Comparison of ENCODE assay signal across 8 cellular contexts in the genomic region with DNA sequence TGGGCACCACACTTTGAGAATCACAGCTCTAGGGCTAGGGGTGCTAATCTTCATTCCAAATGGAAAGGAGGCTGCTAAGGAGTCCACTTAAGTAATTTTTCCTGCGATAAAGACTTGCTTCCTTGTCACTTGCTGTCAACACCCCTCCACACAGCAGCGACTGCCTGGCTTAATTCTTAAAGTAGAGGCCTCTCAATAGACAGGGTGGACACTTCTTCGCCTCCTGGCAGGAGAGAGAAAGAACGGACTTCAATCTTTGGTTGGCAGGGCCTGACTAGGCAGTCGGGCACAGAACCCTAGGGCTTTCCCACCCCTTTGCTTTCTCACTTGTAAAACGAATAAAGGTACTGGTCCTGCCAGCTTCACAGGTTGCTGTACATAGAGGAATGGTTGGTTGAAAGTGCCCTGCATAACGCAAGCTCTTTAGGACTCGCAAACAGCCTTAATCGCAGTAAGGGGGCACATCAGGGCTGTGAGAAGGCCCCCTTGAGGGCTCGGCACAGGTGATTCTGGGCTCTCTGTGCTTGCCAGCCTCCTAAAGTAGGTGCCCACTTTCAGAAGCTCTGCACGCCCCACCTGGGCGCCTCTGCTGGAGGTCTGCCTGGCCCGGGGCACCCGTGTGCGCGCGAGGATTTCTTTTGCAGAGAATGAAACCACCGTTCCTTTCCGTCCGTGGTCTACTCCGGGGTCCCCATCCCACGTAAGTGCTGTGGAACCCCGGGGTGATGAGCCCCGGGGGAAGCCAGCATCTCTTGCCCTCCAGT. TPM values are rescaled to one million over a fixed set of nuclear protein-coding genes. Genes with fewer than 3 reads are reported as not detected.
A peak's percentile ranks its signal among the peaks of the same experiment; 100 is the strongest.
DNase-seq lines count a peak whose midpoint lies in the region; ATAC-seq, FAIRE-seq and TF ChIP-seq lines count a peak whose summit lies in the region.

No MANE protein-coding gene starts in this region.

- H3K9me3 Mint-ChIP-seq in CD14-positive monocyte (peaks cover 0 to 4% (median 0%) of the 10 kb centered on the region in 7 donors), WTC11 (no peaks in the 10 kb centered on the region)

- intact Hi-C loops in CD14-positive monocyte (cut with micrococcal nuclease) (no loop called here), pancreas (cut with DNase I) (no loop called here)

- peak overlapping the region; percentile 46 for H3K4me3 ChIP-seq in fibroblast of villous mesenchyme (ENCODE audit: low read depth, low read length)
- peak overlapping the region; percentile 23 to 60 (median 36) for H3K4me3 ChIP-seq in pancreas

- no peaks in the 10 kb centered on the region for H3K27me3 ChIP-seq in pancreas

- H3K4me3 Mint-ChIP-seq in CD14-positive monocyte: peak overlapping the region; percentile 68 to 94
- peak overlapping the region; percentile 61 for H3K4me3 Mint-ChIP-seq in WTC11

- H3K36me3 ChIP-seq in pancreas: no peaks in the 10 kb centered on the region

- POLR2A ChIA-PET in WTC11 (lab: Charles Lee): interaction anchor here (0.5 to 0.6 kb wide), 2 partner anchors 15 to 540 kb away, joined by 4 to 7 read pairs; no protein-coding TSS in a partner anchor

- peak overlapping the region in 1 of 4 donors; percentile 24 for H3K27ac ChIP-seq in pancreas

- peaks cover 0 to 11% (median 4%) of the 10 kb centered on the region in 3 donors for H3K4me1 ChIP-seq in pancreas

- H3K36me3 Mint-ChIP-seq in CD14-positive monocyte: peaks cover 0 to 4% of the 10 kb centered on the region in 2 donors
- H3K36me3 Mint-ChIP-seq in WTC11: no peaks in the 10 kb centered on the region

- FAIRE-seq in pancreas (lab: Jason Lieb, UNC): no peak

- WGBS in pancreas, 2 donors: 48 to 49% methylated on average over 24 of the region's 24 CpGs

- CTCF ChIA-PET in WTC11 (lab: Charles Lee): interaction anchor here (1.0 to 3.9 kb wide), 6 partner anchors 50 to 147 kb away, joined by 3 to 21 read pairs (median 7); no protein-coding TSS in a partner anchor

- TF ChIP-seq CTCF in CD14-positive monocyte (IDR thresholded peaks at IDR 0.05) (no peak), WTC11 (IDR thresholded peaks at IDR 0.05) (no peak), fibroblast of villous mesenchyme (IDR thresholded peaks at IDR 0.05; ENCODE audit: insufficient read depth, low read depth, low read length) (no peak), pancreas (IDR thresholded peaks at IDR 0.05) (no peak)

- peaks cover 26 to 38% (median 35%) of the 10 kb centered on the region in 3 donors for H3K27me3 Mint-ChIP-seq in CD14-positive monocyte (ENCODE audit: low read depth in 3 of 3)
- H3K27me3 Mint-ChIP-seq in WTC11 (ENCODE audit: low read depth): peaks cover 74% of the 10 kb centered on the region

- DNase-seq in CD14-positive monocyte (ENCODE audit: low spot score) (no peak), WTC11 (ENCODE audit: low spot score) (no peak), fibroblast of villous mesenchyme (ENCODE audit: low read depth) (no peak), pancreas (no peak), DMS79 treated with DMSO at 0.1 percent for 48 hours (lab: John Stamatoyannopoulos, UW) (no peak), inferior parietal cortex (ENCODE audit: extremely low spot score) (no peak), Ammon's horn (ENCODE audit: low spot score) (no peak)

- H3K27ac Mint-ChIP-seq in CD14-positive monocyte: no peak overlapping the region
- H3K27ac Mint-ChIP-seq in WTC11: no peak overlapping the region

- H3K4me1 Mint-ChIP-seq in CD14-positive monocyte (peaks cover 22% of the 10 kb centered on the region), WTC11 (peaks cover 8% of the 10 kb centered on the region)

- ATAC-seq in WTC11 (no peak), pancreas (no peak), GM21360 (IDR thresholded peaks at IDR 0.05; ENCODE audit: unreplicated experiment) (no peak)

- H3K9me3 ChIP-seq in pancreas: no peaks in the 10 kb centered on the region

TF ChIP-seq in WTC11, 78 proteins besides CTCF, POLR2A, EP300 and RAD21:
- TF ChIP-seq, protein P1, sequence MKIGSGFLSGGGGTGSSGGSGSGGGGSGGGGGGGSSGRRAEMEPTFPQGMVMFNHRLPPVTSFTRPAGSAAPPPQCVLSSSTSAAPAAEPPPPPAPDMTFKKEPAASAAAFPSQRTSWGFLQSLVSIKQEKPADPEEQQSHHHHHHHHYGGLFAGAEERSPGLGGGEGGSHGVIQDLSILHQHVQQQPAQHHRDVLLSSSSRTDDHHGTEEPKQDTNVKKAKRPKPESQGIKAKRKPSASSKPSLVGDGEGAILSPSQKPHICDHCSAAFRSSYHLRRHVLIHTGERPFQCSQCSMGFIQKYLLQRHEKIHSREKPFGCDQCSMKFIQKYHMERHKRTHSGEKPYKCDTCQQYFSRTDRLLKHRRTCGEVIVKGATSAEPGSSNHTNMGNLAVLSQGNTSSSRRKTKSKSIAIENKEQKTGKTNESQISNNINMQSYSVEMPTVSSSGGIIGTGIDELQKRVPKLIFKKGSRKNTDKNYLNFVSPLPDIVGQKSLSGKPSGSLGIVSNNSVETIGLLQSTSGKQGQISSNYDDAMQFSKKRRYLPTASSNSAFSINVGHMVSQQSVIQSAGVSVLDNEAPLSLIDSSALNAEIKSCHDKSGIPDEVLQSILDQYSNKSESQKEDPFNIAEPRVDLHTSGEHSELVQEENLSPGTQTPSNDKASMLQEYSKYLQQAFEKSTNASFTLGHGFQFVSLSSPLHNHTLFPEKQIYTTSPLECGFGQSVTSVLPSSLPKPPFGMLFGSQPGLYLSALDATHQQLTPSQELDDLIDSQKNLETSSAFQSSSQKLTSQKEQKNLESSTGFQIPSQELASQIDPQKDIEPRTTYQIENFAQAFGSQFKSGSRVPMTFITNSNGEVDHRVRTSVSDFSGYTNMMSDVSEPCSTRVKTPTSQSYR (CRISPR knock-in tag; IDR thresholded peaks at IDR 0.05): no peak
- TF ChIP-seq ZNF423 (CRISPR knock-in tag; IDR thresholded peaks at IDR 0.05): peak; percentile 44; the same call in 1 of the 2 replicates

RNA-seq across cellular contexts. Expression of a gene that starts 47.6 kb away (rescaled TPM):
- not detected for polyA plus RNA-seq in CD14-positive monocyte
- 0.18 to 0.35 TPM (median 0.27 TPM) in 3 replicates for total RNA-seq in WTC11 (2021)
- 0.32 and 0.43 TPM in 2 replicates for total RNA-seq in fibroblast of villous mesenchyme
- 10 to 100 TPM in 1 of 6 donors, 1 to 10 TPM in 5; 5.2 to 11.9 (median 8.1) TPM for total RNA-seq in pancreas
- polyA plus RNA-seq in pancreas: 10 to 100 TPM in 1 of 2 donors, 1 to 10 TPM in 1; 5.9 to 11.6 TPM
